In the genomic region with DNA sequence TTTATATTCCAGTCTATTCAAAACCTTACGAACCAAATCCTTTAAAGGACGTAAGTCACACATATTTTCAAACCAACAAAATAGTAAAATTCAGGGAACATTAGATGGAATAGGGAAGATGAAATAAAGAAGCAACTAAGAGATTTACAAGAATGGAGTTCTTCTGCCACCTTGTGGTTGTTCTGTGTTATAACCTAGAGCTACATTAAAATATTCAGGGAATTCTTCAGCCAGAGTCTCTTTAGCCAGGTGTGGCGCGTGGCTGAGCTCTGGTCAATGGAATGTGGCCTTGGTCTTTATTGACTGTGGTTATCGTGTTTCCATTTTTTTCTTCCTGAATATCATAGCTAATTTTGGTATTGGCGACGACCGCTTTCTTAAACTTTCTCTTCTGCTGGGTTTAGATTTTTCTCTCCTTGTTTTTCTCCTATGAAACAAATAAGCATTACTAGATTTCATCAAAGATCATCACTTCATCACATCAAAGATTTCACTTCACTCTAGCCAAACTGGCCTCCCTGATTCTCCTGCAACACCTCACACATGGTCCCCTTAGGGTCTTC, we compare ENCODE assay signal across 1 cellular context.
TF ChIP-seq lines count a peak whose summit lies in the region.

No MANE protein-coding gene starts in this region.

TF ChIP-seq in liver, 16 proteins besides CTCF, POLR2A, EP300 and RAD21 (continued from another document):
- TF ChIP-seq, protein P1, sequence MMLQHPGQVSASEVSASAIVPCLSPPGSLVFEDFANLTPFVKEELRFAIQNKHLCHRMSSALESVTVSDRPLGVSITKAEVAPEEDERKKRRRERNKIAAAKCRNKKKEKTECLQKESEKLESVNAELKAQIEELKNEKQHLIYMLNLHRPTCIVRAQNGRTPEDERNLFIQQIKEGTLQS (IDR thresholded peaks at IDR 0.05) = no peak
- TF ChIP-seq, protein P2, sequence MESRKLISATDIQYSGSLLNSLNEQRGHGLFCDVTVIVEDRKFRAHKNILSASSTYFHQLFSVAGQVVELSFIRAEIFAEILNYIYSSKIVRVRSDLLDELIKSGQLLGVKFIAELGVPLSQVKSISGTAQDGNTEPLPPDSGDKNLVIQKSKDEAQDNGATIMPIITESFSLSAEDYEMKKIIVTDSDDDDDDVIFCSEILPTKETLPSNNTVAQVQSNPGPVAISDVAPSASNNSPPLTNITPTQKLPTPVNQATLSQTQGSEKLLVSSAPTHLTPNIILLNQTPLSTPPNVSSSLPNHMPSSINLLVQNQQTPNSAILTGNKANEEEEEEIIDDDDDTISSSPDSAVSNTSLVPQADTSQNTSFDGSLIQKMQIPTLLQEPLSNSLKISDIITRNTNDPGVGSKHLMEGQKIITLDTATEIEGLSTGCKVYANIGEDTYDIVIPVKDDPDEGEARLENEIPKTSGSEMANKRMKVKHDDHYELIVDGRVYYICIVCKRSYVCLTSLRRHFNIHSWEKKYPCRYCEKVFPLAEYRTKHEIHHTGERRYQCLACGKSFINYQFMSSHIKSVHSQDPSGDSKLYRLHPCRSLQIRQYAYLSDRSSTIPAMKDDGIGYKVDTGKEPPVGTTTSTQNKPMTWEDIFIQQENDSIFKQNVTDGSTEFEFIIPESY (IDR thresholded peaks at IDR 0.05) = no peak
- TF ChIP-seq HNF4A (conservative IDR thresholded peaks at IDR 0.05) (no peak), YY1 (IDR thresholded peaks at IDR 0.05) (no peak), FOXA1 (IDR thresholded peaks at IDR 0.05) (no peak), SP1 (IDR thresholded peaks at IDR 0.05) (no peak), NR2F2 (IDR thresholded peaks at IDR 0.05) (no peak)
